Comparison of ENCODE assay signal across 1 cellular context in the genomic region with DNA sequence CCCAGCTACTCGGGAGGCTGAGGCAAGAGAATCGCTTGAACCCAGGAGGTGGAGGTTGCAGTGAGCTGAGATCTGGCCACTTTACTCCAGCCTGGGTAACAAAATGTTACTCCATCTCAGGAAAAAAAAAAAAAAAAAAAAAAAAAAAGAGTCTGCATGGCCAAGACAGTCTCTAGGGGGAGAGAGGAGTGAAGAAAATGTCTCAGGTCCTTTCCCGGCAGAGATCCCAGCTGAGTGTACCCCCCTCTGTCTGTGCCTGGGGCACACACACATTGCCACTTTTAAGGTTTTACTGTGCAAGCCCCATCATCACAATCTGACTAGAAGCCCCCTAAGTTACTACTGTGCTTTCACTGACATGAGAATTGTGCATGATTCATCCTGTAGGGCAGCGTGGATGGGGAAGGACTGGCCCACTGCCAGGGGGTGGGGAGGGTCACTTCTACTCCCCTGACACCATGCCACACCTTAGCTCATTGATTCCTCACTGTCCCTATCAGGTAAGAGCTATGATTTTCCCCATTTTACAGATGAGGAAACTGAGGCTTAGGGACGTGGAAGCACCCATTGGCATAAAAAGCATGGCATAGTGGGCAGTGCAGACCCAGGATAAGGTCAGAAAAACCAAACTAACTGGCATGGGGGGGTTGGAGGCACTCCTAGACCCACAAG.
TF ChIP-seq lines count a peak whose summit lies in the region.

No MANE protein-coding gene starts in this region.

TF ChIP-seq in HCT116, 20 proteins besides CTCF, POLR2A, EP300 and RAD21 (continued from another document):
- TF ChIP-seq, protein P1, sequence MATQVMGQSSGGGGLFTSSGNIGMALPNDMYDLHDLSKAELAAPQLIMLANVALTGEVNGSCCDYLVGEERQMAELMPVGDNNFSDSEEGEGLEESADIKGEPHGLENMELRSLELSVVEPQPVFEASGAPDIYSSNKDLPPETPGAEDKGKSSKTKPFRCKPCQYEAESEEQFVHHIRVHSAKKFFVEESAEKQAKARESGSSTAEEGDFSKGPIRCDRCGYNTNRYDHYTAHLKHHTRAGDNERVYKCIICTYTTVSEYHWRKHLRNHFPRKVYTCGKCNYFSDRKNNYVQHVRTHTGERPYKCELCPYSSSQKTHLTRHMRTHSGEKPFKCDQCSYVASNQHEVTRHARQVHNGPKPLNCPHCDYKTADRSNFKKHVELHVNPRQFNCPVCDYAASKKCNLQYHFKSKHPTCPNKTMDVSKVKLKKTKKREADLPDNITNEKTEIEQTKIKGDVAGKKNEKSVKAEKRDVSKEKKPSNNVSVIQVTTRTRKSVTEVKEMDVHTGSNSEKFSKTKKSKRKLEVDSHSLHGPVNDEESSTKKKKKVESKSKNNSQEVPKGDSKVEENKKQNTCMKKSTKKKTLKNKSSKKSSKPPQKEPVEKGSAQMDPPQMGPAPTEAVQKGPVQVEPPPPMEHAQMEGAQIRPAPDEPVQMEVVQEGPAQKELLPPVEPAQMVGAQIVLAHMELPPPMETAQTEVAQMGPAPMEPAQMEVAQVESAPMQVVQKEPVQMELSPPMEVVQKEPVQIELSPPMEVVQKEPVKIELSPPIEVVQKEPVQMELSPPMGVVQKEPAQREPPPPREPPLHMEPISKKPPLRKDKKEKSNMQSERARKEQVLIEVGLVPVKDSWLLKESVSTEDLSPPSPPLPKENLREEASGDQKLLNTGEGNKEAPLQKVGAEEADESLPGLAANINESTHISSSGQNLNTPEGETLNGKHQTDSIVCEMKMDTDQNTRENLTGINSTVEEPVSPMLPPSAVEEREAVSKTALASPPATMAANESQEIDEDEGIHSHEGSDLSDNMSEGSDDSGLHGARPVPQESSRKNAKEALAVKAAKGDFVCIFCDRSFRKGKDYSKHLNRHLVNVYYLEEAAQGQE (IDR thresholded peaks at IDR 0.05; ENCODE audit: low read depth) = no peak
- no peak for TF ChIP-seq YY1 (IDR thresholded peaks at IDR 0.05; ENCODE audit: extremely low read depth, insufficient replicate concordance, low read depth, low read length)
